Comparison of ENCODE assay signal across 8 cellular contexts in genomic region chr19:11203194-11204075, GRCh38. TPM values are rescaled to one million over a fixed set of nuclear protein-coding genes. Genes with fewer than 3 reads are reported as not detected.
DNase-seq lines count a peak whose midpoint lies in the region; ATAC-seq and TF ChIP-seq lines count a peak whose summit lies in the region.

No MANE protein-coding gene starts in this region.

- no peak overlapping the region for H3K27ac Mint-ChIP-seq in natural killer cell treated with Interleukin-12 subunit alpha and Interleukin-12 subunit beta and Interleukin-15 and Interleukin-18, amount 100 ng/mL, for 72 hours
- H3K27ac Mint-ChIP-seq in type B pancreatic cell, result no peak overlapping the region

- DNase-seq in GM10266 (ENCODE audit: extremely low spot score) (peak; percentile 79), NCI-H1092 (lab: John Stamatoyannopoulos, UW) (peak; percentile 17), fibroblast of mammary gland (ENCODE audit: low read depth) (peak; percentile 87), type B pancreatic cell (ENCODE audit: extremely low spot score, unreplicated experiment) (no peak), DMS79 treated with DMSO at 0.1 percent for 48 hours (lab: John Stamatoyannopoulos, UW) (no peak)
- DNase-seq in activated T-cell treated with anti-CD3 and anti-CD28 coated beads, Interleukin-2, amount 50 U/mL, for 4 hours, result peak; percentile 30
- no peak for DNase-seq in natural killer cell treated with Interleukin-12 subunit alpha and Interleukin-12 subunit beta and Interleukin-15 and Interleukin-18, amount 100 ng/mL, for 72 hours (ENCODE audit: low spot score)

- no peak overlapping the region for H3K4me3 ChIP-seq in fibroblast of mammary gland (ENCODE audit: control insufficient read depth, low read depth, low read length)

- peak; percentile 63 to 73 for ATAC-seq in activated T-cell treated with anti-CD3 and anti-CD28 coated beads, Interleukin-2, amount 50 U/mL, for 4 hours
- ATAC-seq in natural killer cell treated with Interleukin-12 subunit alpha and Interleukin-12 subunit beta and Interleukin-15 and Interleukin-18, amount 100 ng/mL, for 72 hours, result peak; percentile 28 to 62
- ATAC-seq in HG02571 (IDR thresholded peaks at IDR 0.05; ENCODE audit: unreplicated experiment), result no peak

- H3K4me1 Mint-ChIP-seq in activated T-cell treated with anti-CD3 and anti-CD28 coated beads, Interleukin-2, amount 50 U/mL, for 4 hours (ENCODE audit: low read depth), result no peaks in the 10 kb centered on the region
- H3K4me1 Mint-ChIP-seq in natural killer cell treated with Interleukin-12 subunit alpha and Interleukin-12 subunit beta and Interleukin-15 and Interleukin-18, amount 100 ng/mL, for 72 hours (ENCODE audit: low read depth in 2 of 2), result peaks cover 0 to 6% of the 10 kb centered on the region in 2 donors
- H3K4me1 Mint-ChIP-seq in type B pancreatic cell (ENCODE audit: unreplicated experiment), result peaks cover 5% of the 10 kb centered on the region

- H3K27me3 Mint-ChIP-seq in activated T-cell treated with anti-CD3 and anti-CD28 coated beads, Interleukin-2, amount 50 U/mL, for 4 hours (ENCODE audit: low read depth), result peaks cover 3% of the 10 kb centered on the region
- H3K27me3 Mint-ChIP-seq in natural killer cell treated with Interleukin-12 subunit alpha and Interleukin-12 subunit beta and Interleukin-15 and Interleukin-18, amount 100 ng/mL, for 72 hours, result peaks cover 5 to 6% of the 10 kb centered on the region in 2 donors
- H3K27me3 Mint-ChIP-seq in type B pancreatic cell, result no peaks in the 10 kb centered on the region

- no peaks in the 10 kb centered on the region for H3K36me3 Mint-ChIP-seq in activated T-cell treated with anti-CD3 and anti-CD28 coated beads, Interleukin-2, amount 50 U/mL, for 4 hours (ENCODE audit: insufficient read depth)
- no peaks in the 10 kb centered on the region for H3K36me3 Mint-ChIP-seq in natural killer cell treated with Interleukin-12 subunit alpha and Interleukin-12 subunit beta and Interleukin-15 and Interleukin-18, amount 100 ng/mL, for 72 hours
- no peaks in the 10 kb centered on the region for H3K36me3 Mint-ChIP-seq in type B pancreatic cell

- H3K9me3 Mint-ChIP-seq in activated T-cell treated with anti-CD3 and anti-CD28 coated beads, Interleukin-2, amount 50 U/mL, for 4 hours, result no peaks in the 10 kb centered on the region
- H3K9me3 Mint-ChIP-seq in natural killer cell treated with Interleukin-12 subunit alpha and Interleukin-12 subunit beta and Interleukin-15 and Interleukin-18, amount 100 ng/mL, for 72 hours, result no peaks in the 10 kb centered on the region
- H3K9me3 Mint-ChIP-seq in type B pancreatic cell, result no peaks in the 10 kb centered on the region

- no peak overlapping the region for H3K4me3 Mint-ChIP-seq in activated T-cell treated with anti-CD3 and anti-CD28 coated beads, Interleukin-2, amount 50 U/mL, for 4 hours
- H3K4me3 Mint-ChIP-seq in natural killer cell treated with Interleukin-12 subunit alpha and Interleukin-12 subunit beta and Interleukin-15 and Interleukin-18, amount 100 ng/mL, for 72 hours, result no peak overlapping the region
- no peak overlapping the region for H3K4me3 Mint-ChIP-seq in type B pancreatic cell

- TF ChIP-seq CTCF in GM10266 (IDR thresholded peaks at IDR 0.05; ENCODE audit: control insufficient read depth, insufficient read depth, low read depth, missing control alignments) (peak; percentile 87), fibroblast of mammary gland (conservative IDR thresholded peaks at IDR 0.05; ENCODE audit: control insufficient read depth, insufficient read depth, low read depth, low read length) (peak; percentile 81), type B pancreatic cell (conservative IDR thresholded peaks at IDR 0.05) (peak; percentile 84)

RNA-seq across cellular contexts. Expression of gene KANK2, which starts 6.1 kb away (rescaled TPM):
- under 1 TPM; 0.58 to 0.96 (median 0.92) TPM for total RNA-seq in activated T-cell treated with anti-CD3 and anti-CD28 coated beads, Interleukin-2, amount 50 U/mL, for 4 hours
- 1 to 10 TPM; 3.9 to 5.2 TPM for total RNA-seq in natural killer cell treated with Interleukin-12 subunit alpha and Interleukin-12 subunit beta and Interleukin-15 and Interleukin-18, amount 100 ng/mL, for 72 hours
- 17.6 and 55.3 TPM in 2 replicates for total RNA-seq in type B pancreatic cell (ENCODE audit: low replicate concordance)

RNA-seq across cellular contexts. Expression of gene ANGPTL8, which starts 36.0 kb away (rescaled TPM):
- not detected for total RNA-seq in activated T-cell treated with anti-CD3 and anti-CD28 coated beads, Interleukin-2, amount 50 U/mL, for 4 hours
- not detected for total RNA-seq in natural killer cell treated with Interleukin-12 subunit alpha and Interleukin-12 subunit beta and Interleukin-15 and Interleukin-18, amount 100 ng/mL, for 72 hours
- total RNA-seq in type B pancreatic cell (ENCODE audit: low replicate concordance), result not detected in 2 replicates

RNA-seq across cellular contexts. Expression of gene SPC24, which starts 47.9 kb away (rescaled TPM):
- 10 to 100 TPM in 1 of 3 donors, 1 to 10 TPM in 2; 7.0 to 12.8 (median 7.6) TPM for total RNA-seq in activated T-cell treated with anti-CD3 and anti-CD28 coated beads, Interleukin-2, amount 50 U/mL, for 4 hours
- total RNA-seq in natural killer cell treated with Interleukin-12 subunit alpha and Interleukin-12 subunit beta and Interleukin-15 and Interleukin-18, amount 100 ng/mL, for 72 hours, result 10 to 100 TPM; 26.6 to 48.3 TPM
- total RNA-seq in type B pancreatic cell (ENCODE audit: low replicate concordance), result 15.0 and 43.2 TPM in 2 replicates

RNA-seq across cellular contexts. Expression of gene DOCK6, which starts 58.9 kb away (rescaled TPM):
- total RNA-seq in activated T-cell treated with anti-CD3 and anti-CD28 coated beads, Interleukin-2, amount 50 U/mL, for 4 hours, result 1 to 10 TPM; 1.7 to 2.9 (median 2.1) TPM
- total RNA-seq in natural killer cell treated with Interleukin-12 subunit alpha and Interleukin-12 subunit beta and Interleukin-15 and Interleukin-18, amount 100 ng/mL, for 72 hours, result 1 to 10 TPM; 1.7 to 2.6 TPM
- total RNA-seq in type B pancreatic cell (ENCODE audit: low replicate concordance), result 43.6 and 58.9 TPM in 2 replicates

Comparison
In these comparisons a context has a peak if more than half of its experiments do, and no peak if none do; other contexts are left out.
1. DNase-seq: peak in GM10266 (single experiment), NCI-H1092 (single experiment), activated T-cell treated with anti-CD3 and anti-CD28 coated beads, Interleukin-2, amount 50 U/mL, for 4 hours (single experiment) and fibroblast of mammary gland (single experiment); none in natural killer cell treated with Interleukin-12 subunit alpha and Interleukin-12 subunit beta and Interleukin-15 and Interleukin-18, amount 100 ng/mL, for 72 hours (single experiment), type B pancreatic cell (single experiment) and DMS79 treated with DMSO at 0.1 percent for 48 hours (single experiment).
2. Peak in every context shown above with its lines, with median percentiles within 50 percentile points of each other: CTCF ChIP-seq.